In the genomic region with DNA sequence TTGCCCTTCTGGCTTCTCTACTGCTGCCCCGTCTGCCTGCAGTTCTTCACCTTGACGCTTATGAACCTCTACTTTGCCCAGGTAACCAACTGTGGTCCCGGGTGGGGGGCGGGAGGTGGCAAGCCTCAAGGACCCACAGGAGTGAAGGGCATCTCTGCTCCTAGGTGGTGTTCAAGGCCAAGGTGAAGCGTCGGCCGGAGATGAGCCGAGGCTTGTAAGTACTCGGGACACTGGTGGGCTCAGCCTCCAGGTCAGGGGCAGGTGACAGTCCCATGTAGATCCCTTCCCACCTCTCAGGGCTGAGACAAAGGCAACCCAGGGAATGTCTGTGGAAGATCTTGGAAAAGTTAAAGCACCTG, we compare ENCODE assay signal across 15 cellular contexts. TPM values are rescaled to one million over a fixed set of nuclear protein-coding genes. Genes with fewer than 3 reads are reported as not detected.
A peak's percentile ranks its signal among the peaks of the same experiment; 100 is the strongest.
DNase-seq lines count a peak whose midpoint lies in the region; ATAC-seq, FAIRE-seq and TF ChIP-seq lines count a peak whose summit lies in the region.
"Had no signal": no experiment of that assay in that cellular context is flagged by ENCODE, and none has a peak within 500 bp of the region (broad histone marks: within the 10 kb centered on the region; RNA-seq: fewer than 3 reads in every experiment).

No MANE protein-coding gene starts in this region.

- H3K4me3 Mint-ChIP-seq in GM23338 (peak overlapping the region; percentile 65), nephron (peak overlapping the region; percentile 90 to 93 (median 92))
- peak overlapping the region; percentile 83 for H3K4me3 Mint-ChIP-seq in activated T-helper 2 cell treated with anti-CD3 and anti-CD28 coated beads, Interferon-gamma antibody, Interleukin-2, Interleukin-4, amounts not matched to agents 10 μg/mL and 5 μg/mL and 100 μg/mL, durations not matched to agents 14 hours and 24 hours and 36 hours (ENCODE audit: low read depth)

- H3K9me2 ChIP-seq in GM23338 (ENCODE audit: insufficient read depth): no peaks in the 10 kb centered on the region

- H3K27ac Mint-ChIP-seq in GM23338: no peak overlapping the region
- H3K27ac Mint-ChIP-seq in activated T-helper 2 cell treated with anti-CD3 and anti-CD28 coated beads, Interferon-gamma antibody, Interleukin-2, Interleukin-4, amounts not matched to agents 10 μg/mL and 5 μg/mL and 100 μg/mL, durations not matched to agents 14 hours and 24 hours and 36 hours: no peak overlapping the region
- H3K27ac Mint-ChIP-seq in nephron: peak overlapping the region; percentile 54 to 89 (median 82)

- intact Hi-C loops in activated T-helper 2 cell treated with anti-CD3 and anti-CD28 coated beads, Interferon-gamma antibody, Interleukin-2, Interleukin-4, amounts not matched to agents 10 μg/mL and 5 μg/mL and 100 μg/mL, durations not matched to agents 14 hours and 24 hours and 36 hours (cut with micrococcal nuclease): no loop called here

- H3K4me3 ChIP-seq in GM23338 (peak overlapping the region; percentile 95; the same call in 1 of the 2 replicates), small intestine (ENCODE audit: low read depth in 1 of 2, low read length in 2 of 2) (no peak overlapping the region)

- no peaks in the 10 kb centered on the region for H3K79me2 ChIP-seq in GM23338 (replicated peaks; ENCODE audit: insufficient read depth)

- H3K36me3 Mint-ChIP-seq in GM23338 (ENCODE audit: low read depth): peaks cover 3% of the 10 kb centered on the region; the same call in 1 of the 3 replicates
- no peaks in the 10 kb centered on the region for H3K36me3 Mint-ChIP-seq in activated T-helper 2 cell treated with anti-CD3 and anti-CD28 coated beads, Interferon-gamma antibody, Interleukin-2, Interleukin-4, amounts not matched to agents 10 μg/mL and 5 μg/mL and 100 μg/mL, durations not matched to agents 14 hours and 24 hours and 36 hours (ENCODE audit: low read depth)
- peaks cover 13% of the 10 kb centered on the region for H3K36me3 Mint-ChIP-seq in nephron (ENCODE audit: low read depth)

- no peaks in the 10 kb centered on the region for H3K9me3 ChIP-seq in small intestine (ENCODE audit: control insufficient read depth, low read depth)

- H3K4me2 ChIP-seq in GM23338: peak overlapping the region; percentile 99; the same call in 1 of the 2 replicates

- peaks cover 8% of the 10 kb centered on the region for H3K4me1 ChIP-seq in GM23338 (ENCODE audit: insufficient read depth)
- peaks cover 0 to 4% of the 10 kb centered on the region in 2 donors for H3K4me1 ChIP-seq in small intestine (ENCODE audit: control insufficient read depth in 2 of 2, insufficient read depth in 1 of 2, low read depth in 1 of 2, low read length in 1 of 2)

- WGBS in small intestine, 3 donors: 81 to 92% (median 85%) methylated on average over 9 of the region's 9 CpGs

- no peak for FAIRE-seq in small intestine (lab: Jason Lieb, UNC)

- no peaks in the 10 kb centered on the region; the same call in 1 of the 3 replicates for H3K9me3 Mint-ChIP-seq in GM23338
- H3K9me3 Mint-ChIP-seq in activated T-helper 2 cell treated with anti-CD3 and anti-CD28 coated beads, Interferon-gamma antibody, Interleukin-2, Interleukin-4, amounts not matched to agents 10 μg/mL and 5 μg/mL and 100 μg/mL, durations not matched to agents 14 hours and 24 hours and 36 hours: no peaks in the 10 kb centered on the region
- no peaks in the 10 kb centered on the region for H3K9me3 Mint-ChIP-seq in nephron

- peaks cover 40% of the 10 kb centered on the region for H3K27me3 ChIP-seq in GM23338 (ENCODE audit: insufficient read depth)
- peaks cover 2 to 7% of the 10 kb centered on the region in 2 donors for H3K27me3 ChIP-seq in small intestine (ENCODE audit: control insufficient read depth in 2 of 2, insufficient read depth in 2 of 2, low read length in 2 of 2)

- H4K20me1 ChIP-seq in GM23338 (replicated peaks; ENCODE audit: insufficient read depth): no peaks in the 10 kb centered on the region

- H3K4me1 Mint-ChIP-seq in GM23338 (peaks cover 11% of the 10 kb centered on the region), nephron (peaks cover 12% of the 10 kb centered on the region)
- peaks cover 12% of the 10 kb centered on the region for H3K4me1 Mint-ChIP-seq in activated T-helper 2 cell treated with anti-CD3 and anti-CD28 coated beads, Interferon-gamma antibody, Interleukin-2, Interleukin-4, amounts not matched to agents 10 μg/mL and 5 μg/mL and 100 μg/mL, durations not matched to agents 14 hours and 24 hours and 36 hours (ENCODE audit: low read depth)

- ATAC-seq in GM23338 (no peak), GM21381 (IDR thresholded peaks at IDR 0.05; ENCODE audit: unreplicated experiment) (no peak)

- DNase-seq in GM23338 (ENCODE audit: low spot score) (no peak), NOMO-1 treated with DMSO at 0.1 percent for 48 hours (lab: John Stamatoyannopoulos, UW; ENCODE audit: unreplicated experiment) (no peak), small intestine (no peak)
- no peak for DNase-seq in activated T-helper 2 cell treated with anti-CD3 and anti-CD28 coated beads, Interferon-gamma antibody, Interleukin-2, Interleukin-4, amounts not matched to agents 10 μg/mL and 5 μg/mL and 100 μg/mL, durations not matched to agents 14 hours and 24 hours and 36 hours (ENCODE audit: low spot score)
- no peak for DNase-seq in stimulated activated CD4-positive, alpha-beta T cell treated with anti-CD3 and anti-CD28 coated beads, Interleukin-4, amount 100 ng/mL, for 1 hour
- DNase-seq: brain microvascular endothelial cell; DMS79; NCI-H1048; stimulated activated CD4-positive, alpha-beta T cell treated with anti-CD3 and anti-CD28 coated beads, Interleukin-15, amount 100 ng/mL, for 24 hours had no signal

- H3K27ac ChIP-seq in C4-2B: peak overlapping the region; percentile 87; the same call in 1 of the 2 replicates
- no peak overlapping the region for H3K27ac ChIP-seq in GM23338 (ENCODE audit: low read depth)
- no peak overlapping the region for H3K27ac ChIP-seq in small intestine (ENCODE audit: low read depth in 1 of 2, low read length in 1 of 2)
- H3K27ac ChIP-seq: brain microvascular endothelial cell had no signal

- H3K36me3 ChIP-seq in GM23338 (ENCODE audit: insufficient read depth) (no peaks in the 10 kb centered on the region), small intestine (ENCODE audit: control insufficient read depth in 2 of 2, insufficient read depth in 2 of 2, low read length in 2 of 2) (no peaks in the 10 kb centered on the region)
- H3K36me3 ChIP-seq: brain microvascular endothelial cell had no signal

- H3K27me3 Mint-ChIP-seq in GM23338 (ENCODE audit: insufficient read depth, low read depth, poor library complexity) (peaks cover 40% of the 10 kb centered on the region), nephron (ENCODE audit: low read depth) (peaks cover 33% of the 10 kb centered on the region)
- peaks cover 13% of the 10 kb centered on the region for H3K27me3 Mint-ChIP-seq in activated T-helper 2 cell treated with anti-CD3 and anti-CD28 coated beads, Interferon-gamma antibody, Interleukin-2, Interleukin-4, amounts not matched to agents 10 μg/mL and 5 μg/mL and 100 μg/mL, durations not matched to agents 14 hours and 24 hours and 36 hours (ENCODE audit: low read depth)

- H2AFZ ChIP-seq in GM23338: no peak overlapping the region

- H3F3A ChIP-seq in GM23338 (replicated peaks; ENCODE audit: low read depth): peaks cover 13% of the 10 kb centered on the region; the same call in 1 of the 2 replicates

- TF ChIP-seq CTCF in C4-2B (conservative IDR thresholded peaks at IDR 0.05) (no peak), GM23338 (conservative IDR thresholded peaks at IDR 0.05; ENCODE audit: low read depth in 2 of 2) (no peak), nephron (IDR thresholded peaks at IDR 0.05; ENCODE audit: unreplicated experiment in 3 of 3) (no peak)

TF ChIP-seq in GM23338, 12 proteins besides CTCF, POLR2A, EP300 and RAD21 (continues in another document):
- no peak for TF ChIP-seq ZNF331 (CRISPR knock-in tag; IDR thresholded peaks at IDR 0.05; ENCODE audit: low read depth)

RNA-seq across cellular contexts. Expression of a gene that starts 1.1 kb away (rescaled TPM):
- 32.5 and 35.6 TPM in 2 replicates for total RNA-seq in GM23338 (2014; rRNA removed; shearing (Covaris generic))
- polyA plus RNA-seq in GM23338 (2016; fragmentation: Nextera tagmentation; extraction: Ambion mirVana): 16.3 and 17.7 TPM in 2 replicates
- 32.7 and 38.0 TPM in 2 replicates for total RNA-seq in activated T-helper 2 cell treated with anti-CD3 and anti-CD28 coated beads, Interferon-gamma antibody, Interleukin-2, Interleukin-4, amounts not matched to agents 10 μg/mL and 5 μg/mL and 100 μg/mL, durations not matched to agents 14 hours and 24 hours and 36 hours
- polyA plus RNA-seq in small intestine: 10 to 100 TPM; 16.5 to 27.9 (median 18.4) TPM

RNA-seq across cellular contexts. Expression of a gene that starts 2.3 kb away (rescaled TPM):
- total RNA-seq in GM23338 (2014; rRNA removed; shearing (Covaris generic)): 45.8 and 46.4 TPM in 2 replicates
- polyA plus RNA-seq in GM23338 (2016; fragmentation: Nextera tagmentation; extraction: Ambion mirVana) (45.5 and 46.3 TPM in 2 replicates), small intestine (10 to 100 TPM; 63.6 to 98.6 (median 84.5) TPM)
- 33.2 and 34.7 TPM in 2 replicates for total RNA-seq in activated T-helper 2 cell treated with anti-CD3 and anti-CD28 coated beads, Interferon-gamma antibody, Interleukin-2, Interleukin-4, amounts not matched to agents 10 μg/mL and 5 μg/mL and 100 μg/mL, durations not matched to agents 14 hours and 24 hours and 36 hours

RNA-seq across cellular contexts. Expression of a gene that starts 4.3 kb away (rescaled TPM):
- 1.0 TPM in 1 of 2 replicates, not detected in the other for total RNA-seq in GM23338 (2014; rRNA removed; shearing (Covaris generic))
- polyA plus RNA-seq in GM23338 (2016; fragmentation: Nextera tagmentation; extraction: Ambion mirVana): not detected in 2 replicates
- total RNA-seq in activated T-helper 2 cell treated with anti-CD3 and anti-CD28 coated beads, Interferon-gamma antibody, Interleukin-2, Interleukin-4, amounts not matched to agents 10 μg/mL and 5 μg/mL and 100 μg/mL, durations not matched to agents 14 hours and 24 hours and 36 hours: not detected in 2 replicates
- polyA plus RNA-seq in small intestine: not detected
- total RNA-seq: activated CD8-positive, alpha-beta memory T cell treated with anti-CD3 and anti-CD28 coated beads for 36 hours; mononuclear cell had no signal
- polyA plus RNA-seq: esophagus had no signal

RNA-seq across cellular contexts. Expression of a gene that starts 13.4 kb away (rescaled TPM):
- total RNA-seq in GM23338 (2014; rRNA removed; shearing (Covaris generic)): not detected in 2 replicates
- 0.99 and 1.8 TPM in 2 replicates for polyA plus RNA-seq in GM23338 (2016; fragmentation: Nextera tagmentation; extraction: Ambion mirVana)
- total RNA-seq in activated T-helper 2 cell treated with anti-CD3 and anti-CD28 coated beads, Interferon-gamma antibody, Interleukin-2, Interleukin-4, amounts not matched to agents 10 μg/mL and 5 μg/mL and 100 μg/mL, durations not matched to agents 14 hours and 24 hours and 36 hours: 0.59 TPM in 1 of 2 replicates, not detected in the other
- under 1 TPM in 1 of 3 donors, not detected in 2; 0.58 TPM for polyA plus RNA-seq in small intestine
- total RNA-seq: activated CD8-positive, alpha-beta memory T cell treated with anti-CD3 and anti-CD28 coated beads for 36 hours; mononuclear cell had no signal

RNA-seq across cellular contexts. Expression of a gene that starts 18.5 kb away (rescaled TPM):
- 50.1 and 55.1 TPM in 2 replicates for total RNA-seq in GM23338 (2014; rRNA removed; shearing (Covaris generic))
- polyA plus RNA-seq in GM23338 (2016; fragmentation: Nextera tagmentation; extraction: Ambion mirVana) (13.7 and 15.7 TPM in 2 replicates), small intestine (100 to 1,000 TPM; 192 to 417 (median 404) TPM)
- total RNA-seq in activated T-helper 2 cell treated with anti-CD3 and anti-CD28 coated beads, Interferon-gamma antibody, Interleukin-2, Interleukin-4, amounts not matched to agents 10 μg/mL and 5 μg/mL and 100 μg/mL, durations not matched to agents 14 hours and 24 hours and 36 hours: 49.4 and 54.6 TPM in 2 replicates

Comparison
In these comparisons a context has a peak if more than half of its experiments do, and no peak if none do; other contexts are left out.
1. H3K27ac Mint-ChIP-seq: peak in nephron (3 of 3); none in GM23338 (single experiment) and activated T-helper 2 cell treated with anti-CD3 and anti-CD28 coated beads, Interferon-gamma antibody, Interleukin-2, Interleukin-4, amounts not matched to agents 10 μg/mL and 5 μg/mL and 100 μg/mL, durations not matched to agents 14 hours and 24 hours and 36 hours (single experiment).
2. Peak in every context shown above with its lines, with median percentiles within 50 percentile points of each other: H3K4me3 Mint-ChIP-seq.